Comparison of ENCODE assay signal across 26 cellular contexts in the genomic region with DNA sequence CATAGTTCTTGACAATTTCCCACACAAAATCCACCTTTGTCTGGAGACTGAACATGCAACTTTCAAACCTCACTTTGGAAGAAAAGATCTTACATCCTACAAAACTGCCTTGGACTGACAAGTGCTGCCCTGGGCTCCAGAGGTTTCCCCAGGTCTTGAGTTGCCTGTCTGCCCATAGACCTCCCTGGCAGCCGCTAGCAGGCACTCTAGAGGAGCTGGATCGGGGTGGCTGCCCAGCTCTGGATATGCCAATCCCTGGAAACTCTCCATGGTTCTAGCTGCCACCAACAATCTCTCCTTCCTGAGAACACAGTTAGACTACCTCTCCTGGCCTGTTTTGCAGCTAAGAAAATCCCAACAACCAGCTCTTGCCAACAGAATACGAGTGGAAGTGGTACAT. TPM values are rescaled to one million over a fixed set of nuclear protein-coding genes. Genes with fewer than 3 reads are reported as not detected.
A peak's percentile ranks its signal among the peaks of the same experiment; 100 is the strongest.
DNase-seq lines count a peak whose midpoint lies in the region; ATAC-seq and TF ChIP-seq lines count a peak whose summit lies in the region.
"Had no signal": no experiment of that assay in that cellular context is flagged by ENCODE, and none has a peak within 500 bp of the region (broad histone marks: within the 10 kb centered on the region; RNA-seq: fewer than 3 reads in every experiment).

No MANE protein-coding gene starts in this region.

- TF ChIP-seq CTCF in IMR-90 (conservative IDR thresholded peaks at IDR 0.05; ENCODE audit: low read depth, low read length) (no peak), RWPE2 (IDR thresholded peaks at IDR 0.05; ENCODE audit: poor library complexity, severe bottlenecking) (no peak), psoas muscle (IDR thresholded peaks at IDR 0.05) (no peak)

- no peaks in the 10 kb centered on the region for H3K79me2 ChIP-seq in mesendoderm (ENCODE audit: control insufficient read depth, insufficient read depth, low read length)

- no peak overlapping the region for H4K91ac ChIP-seq in IMR-90 (ENCODE audit: insufficient read depth, low read depth, low read length)

- no peak overlapping the region for H2AK5ac ChIP-seq in IMR-90 (ENCODE audit: low read depth, low read length)
- no peak overlapping the region for H2AK5ac ChIP-seq in mesendoderm (ENCODE audit: low read length)

- H3K27ac ChIP-seq in IMR-90 (ENCODE audit: insufficient read depth, low read length), result no peak overlapping the region
- peak overlapping the region; percentile 98 for H3K27ac ChIP-seq in RWPE2 (ENCODE audit: poor library complexity, severe bottlenecking)
- H3K27ac ChIP-seq in mesendoderm (ENCODE audit: low read depth, low read length), result peak overlapping the region; percentile 41
- H3K27ac ChIP-seq in psoas muscle, result peak overlapping the region; percentile 85
- H3K27ac ChIP-seq: BLaER1, HL-60, Peyer's patch, SJSA1 had no signal

- H3K4ac ChIP-seq in IMR-90 (ENCODE audit: low read depth, low read length), result no peak overlapping the region
- peak overlapping the region; percentile 73 for H3K4ac ChIP-seq in mesendoderm (ENCODE audit: low read depth, low read length)

- H3K9ac ChIP-seq in IMR-90 (ENCODE audit: low read depth, low read length) (no peak overlapping the region), mesendoderm (ENCODE audit: low read length) (no peak overlapping the region)
- H3K9ac ChIP-seq: BLaER1 had no signal

- dilution Hi-C loops in IMR-90 (cut with HindIII; ENCODE audit: low sequenced_read_pairs, unreplicated experiment), result no loop called here

- no peaks in the 10 kb centered on the region for H4K20me1 ChIP-seq in IMR-90 (ENCODE audit: insufficient read depth, low read length)
- H4K20me1 ChIP-seq: BLaER1 had no signal

- no peak overlapping the region for H4K5ac ChIP-seq in IMR-90 (ENCODE audit: low read depth, low read length)
- no peak overlapping the region for H4K5ac ChIP-seq in mesendoderm (ENCODE audit: low read length)

- no peak for DNase-seq in IMR-90
- no peak for DNase-seq in RWPE2 (ENCODE audit: low spot score)
- no peak for DNase-seq in mesendoderm
- DNase-seq in psoas muscle, result no peak
- DNase-seq in RKO (ENCODE audit: low spot score), result no peak
- no peak for DNase-seq in NCI-H146 treated with DMSO at 0.1 percent for 48 hours (lab: John Stamatoyannopoulos, UW; ENCODE audit: unreplicated experiment)
- no peak for DNase-seq in UCSD-AML1 (lab: John Stamatoyannopoulos, UW; ENCODE audit: unreplicated experiment)
- DNase-seq: Caco-2; CD4-positive, alpha-beta T cell; HFFc6; KG1; NCI-H1105; NCI-H146; NCI-H2029 treated with DMSO at 0.1 percent for 48 hours; NCI-H226; NCI-H524; NCI-H774; NK-92 treated with Interleukin-12 subunit alpha and Interleukin-12 subunit beta, amount 100 ng/mL, for 24 hours; Peyer's patch had no signal

- H2BK20ac ChIP-seq in IMR-90 (ENCODE audit: low read depth, low read length), result no peak overlapping the region

- H3K27me3 ChIP-seq in IMR-90 (ENCODE audit: control insufficient read depth, insufficient read depth, low read length) (no peaks in the 10 kb centered on the region), RWPE2 (ENCODE audit: insufficient read depth, poor library complexity, severe bottlenecking) (no peaks in the 10 kb centered on the region), mesendoderm (ENCODE audit: insufficient read depth, low read length, poor library complexity) (no peaks in the 10 kb centered on the region), psoas muscle (ENCODE audit: insufficient read depth in 3 of 3, low read length in 2 of 3) (no peaks in the 10 kb centered on the region)
- H3K27me3 ChIP-seq: BLaER1, Peyer's patch, SJSA1 had no signal

- H3K14ac ChIP-seq in IMR-90 (replicated peaks; ENCODE audit: low read depth, low read length), result peak overlapping the region; percentile 17; the same call in 1 of the 2 replicates

- H3K18ac ChIP-seq in IMR-90 (ENCODE audit: low read depth, low read length) (0 out of 2 replicates have a peak overlapping the region, but pooled peaks have one; percentile 9), mesendoderm (ENCODE audit: low read length) (peak overlapping the region; percentile 18)

- no peak overlapping the region for H2BK5ac ChIP-seq in IMR-90 (ENCODE audit: low read depth, low read length, poor library complexity, severe bottlenecking)
- H2BK5ac ChIP-seq in mesendoderm (ENCODE audit: low read length), result peak overlapping the region; percentile 43

- no peaks in the 10 kb centered on the region for H3K36me3 ChIP-seq in IMR-90 (ENCODE audit: control insufficient read depth, insufficient read depth, low read length)
- 0 out of 2 replicates have a peak, but pooled peaks cover 5% of the 10 kb centered on the region for H3K36me3 ChIP-seq in RWPE2 (ENCODE audit: low read depth)
- H3K36me3 ChIP-seq in mesendoderm (ENCODE audit: control insufficient read depth, insufficient read depth, low read length), result no peaks in the 10 kb centered on the region
- H3K36me3 ChIP-seq in psoas muscle (ENCODE audit: insufficient read depth in 1 of 2, low read depth in 1 of 2), result no peaks in the 10 kb centered on the region
- H3K36me3 ChIP-seq: BLaER1, Peyer's patch, SJSA1 had no signal

- in situ Hi-C loops in IMR-90 (cut with MboI; ENCODE audit: low sequenced_read_pairs), result no loop called here

- TF ChIP-seq RAD21 in IMR-90 (IDR thresholded peaks at IDR 0.05; ENCODE audit: low read length), result no peak

- H3K4me1 ChIP-seq in IMR-90 (ENCODE audit: control insufficient read depth, insufficient read depth, low read length) (peaks cover 23% of the 10 kb centered on the region), RWPE2 (ENCODE audit: insufficient read depth, poor library complexity, severe bottlenecking) (peaks cover 51% of the 10 kb centered on the region), mesendoderm (ENCODE audit: control insufficient read depth, low read depth, low read length) (no peaks in the 10 kb centered on the region), psoas muscle (peaks cover 25% of the 10 kb centered on the region)
- H3K4me1 ChIP-seq: BLaER1 had no signal

- H3K56ac ChIP-seq in IMR-90 (ENCODE audit: extremely low read depth, insufficient read depth, low read length) (no peak overlapping the region), mesendoderm (ENCODE audit: low read length) (peak overlapping the region; percentile 40)

- BruUV-seq in IMR-90 (replicated peaks; lab: Mats Ljungman, UMichigan), result no TSS peak

- H2BK120ac ChIP-seq in IMR-90 (ENCODE audit: low read depth, low read length) (no peak overlapping the region), mesendoderm (ENCODE audit: low read depth, low read length) (no peak overlapping the region)

- peaks cover 27% of the 10 kb centered on the region for H3K9me1 ChIP-seq in IMR-90 (ENCODE audit: insufficient read depth, low read length)

- H3K9me3 ChIP-seq in IMR-90 (ENCODE audit: control insufficient read depth, insufficient read depth, low read length) (no peaks in the 10 kb centered on the region), RWPE2 (ENCODE audit: severe bottlenecking) (no peaks in the 10 kb centered on the region), psoas muscle (no peaks in the 10 kb centered on the region)
- H3K9me3 ChIP-seq: BLaER1, Caco-2, Peyer's patch, SJSA1 had no signal

- ATAC-seq in IMR-90 (ENCODE audit: low read depth), result no peak
- no peak for ATAC-seq in RWPE2 (ENCODE audit: low read depth)
- no peak for ATAC-seq in psoas muscle
- ATAC-seq in HG03045 (IDR thresholded peaks at IDR 0.05; ENCODE audit: unreplicated experiment), result no peak
- ATAC-seq: HepG2, Right ventricle myocardium inferior had no signal

- H3K79me1 ChIP-seq in IMR-90 (ENCODE audit: low read depth in 1 of 2, low read length in 2 of 2) (0 out of 4 replicates have a peak, but pooled peaks cover 0 to 7% of the 10 kb centered on the region in 2 experiments), mesendoderm (ENCODE audit: low read length) (no peaks in the 10 kb centered on the region)

- H3K4me2 ChIP-seq in IMR-90 (ENCODE audit: low read depth, low read length), result no peak overlapping the region
- no peak overlapping the region for H3K4me2 ChIP-seq in mesendoderm (ENCODE audit: low read length)
- H3K4me2 ChIP-seq: BLaER1 had no signal

- TF ChIP-seq POLR2A in IMR-90 (IDR thresholded peaks at IDR 0.05; ENCODE audit: low read depth, low read length), result no peak

- CTCF ChIA-PET in IMR-90 (lab: Yijun Ruan, JAX), result interaction anchor here (1.6 kb wide), 1 partner anchor 93 kb away, joined by 5 read pairs; no protein-coding TSS in a partner anchor

- H2BK15ac ChIP-seq in IMR-90 (ENCODE audit: low read depth, low read length) (no peak overlapping the region), mesendoderm (replicated peaks; ENCODE audit: low read depth) (no peak overlapping the region)

- no peak overlapping the region for H3K23ac ChIP-seq in IMR-90 (ENCODE audit: low read depth, low read length)
- no peak overlapping the region for H3K23ac ChIP-seq in mesendoderm (ENCODE audit: low read length)

- POLR2A ChIA-PET in IMR-90 (lab: Charles Lee; ENCODE audit: unreplicated experiment), result no interaction called here

- 82% methylated on average over 2 of the region's 3 CpGs; no CpG with 5 or more reads in 1 of the 2 experiments for WGBS in IMR-90 (ENCODE audit: extremely low coverage in 2 of 2, insufficient read length in 1 of 2), 2 experiments
- no CpG with 5 or more reads among the region's 3 CpGs for WGBS in mesendoderm (ENCODE audit: extremely low coverage, insufficient coverage, low lambda C conversion rate)
- whole genome bisulfite sequencing in psoas muscle, 3 donors, result 21 to 38% (median 26%) methylated on average over 3 of the region's 3 CpGs

- intact Hi-C loops in IMR-90 (cut with micrococcal nuclease), result no loop called here
- intact Hi-C loops in psoas muscle (cut with DNase I), result no loop called here

- H2AK9ac ChIP-seq in IMR-90 (replicated peaks; ENCODE audit: low read depth, low read length, poor library complexity), result no peak overlapping the region

- H4K8ac ChIP-seq in IMR-90 (ENCODE audit: low read depth in 2 of 2, low read length in 2 of 2) (no peak overlapping the region), mesendoderm (ENCODE audit: low read depth, low read length) (no peak overlapping the region)

- H3K4me3 ChIP-seq in IMR-90 (ENCODE audit: insufficient read depth, low read depth, low read length), result no peak overlapping the region
- H3K4me3 ChIP-seq in RWPE2 (ENCODE audit: severe bottlenecking), result no peak overlapping the region
- H3K4me3 ChIP-seq in mesendoderm (ENCODE audit: low read length), result no peak overlapping the region
- no peak overlapping the region for H3K4me3 ChIP-seq in psoas muscle
- H3K4me3 ChIP-seq: BLaER1, Peyer's patch, SJSA1 had no signal

- H2AFZ ChIP-seq in IMR-90 (replicated peaks; ENCODE audit: low read length, poor library complexity), result no peak overlapping the region

TF ChIP-seq in IMR-90, 13 proteins besides CTCF, POLR2A, EP300 and RAD21:
- no peak for TF ChIP-seq CHD1 (IDR thresholded peaks at IDR 0.05; ENCODE audit: low read depth, low read length)

RNA-seq across cellular contexts. Expression of a gene that starts 3.4 kb away (rescaled TPM):
- total RNA-seq in IMR-90 (2012; rRNA removed), result under 0.01 TPM in 1 of 2 replicates, not detected in the other
- not detected in 2 replicates for polyA plus RNA-seq in IMR-90 (2012; rRNA removed)
- polyA plus RNA-seq in IMR-90 (2012; cell fraction: cytosol; rRNA removed), result not detected in 2 replicates
- 0.02 TPM in 1 of 2 replicates, not detected in the other for polyA plus RNA-seq in IMR-90 (2012; cell fraction: nucleus; rRNA removed; ENCODE audit: low replicate concordance)
- polyA plus RNA-seq in mesendoderm (2013, experiment 1 of 2), result not detected
- not detected for polyA plus RNA-seq in mesendoderm (2013, experiment 2 of 2)
- 10 to 100 TPM in 2 of 4 donors, 1 to 10 TPM in 2; 4.6 to 24.3 (median 10.0) TPM for total RNA-seq in psoas muscle
- polyA plus RNA-seq in psoas muscle, result 1 to 10 TPM; 2.1 to 4.8 (median 3.0) TPM
- total RNA-seq: CD4-positive, alpha-beta T cell; G401; HepG2; SJSA1 had no signal
- polyA plus RNA-seq: HepG2 had no signal
